In genomic region chr3:10341901-10342398, GRCh38 we compare ENCODE assay signal across 32 cellular contexts. TPM values are rescaled to one million over a fixed set of nuclear protein-coding genes. Genes with fewer than 3 reads are reported as not detected.
"Had no signal": no experiment of that assay in that cellular context is flagged by ENCODE, and none has a peak within 500 bp of the region (broad histone marks: within the 10 kb centered on the region; RNA-seq: fewer than 3 reads in every experiment).

No MANE protein-coding gene starts in this region.

- H3K27me3 ChIP-seq: left lung, neural progenitor cell, ovary, suprapubic skin, upper lobe of right lung, uterus had no signal

- H3K27ac Mint-ChIP-seq: mesothelial cell of epicardium; natural killer cell treated with Interleukin-12 subunit alpha and Interleukin-12 subunit beta and Interleukin-15 and Interleukin-18, amount 100 ng/mL, for 72 hours; neural progenitor cell had no signal

- H3K4me3 ChIP-seq: coronary artery, esophagus muscularis mucosa, gastroesophageal sphincter, heart left ventricle, left lung, mucosa of descending colon, neural progenitor cell, ovary, sigmoid colon, suprapubic skin, transverse colon, upper lobe of right lung, uterus had no signal

- DNase-seq: dermis blood vessel endothelial cell; effector memory CD4-positive, alpha-beta T cell; foreskin keratinocyte; hippocampal formation; left cardiac atrium; left lung; mesenchymal stem cell; mucosa of descending colon; naive B cell; nucleus accumbens; ovary; retina; sigmoid colon; stimulated activated naive CD4-positive, alpha-beta T cell; stimulated activated naive CD8-positive, alpha-beta T cell treated with anti-CD3 and anti-CD28 coated beads, Interleukin-15, amount 100 ng/mL, for 72 hours; transverse colon; upper lobe of right lung; uterus had no signal

- H3K4me3 Mint-ChIP-seq: mesothelial cell of epicardium; naive B cell; natural killer cell treated with Interleukin-12 subunit alpha and Interleukin-12 subunit beta and Interleukin-15 and Interleukin-18, amount 100 ng/mL, for 72 hours; neural progenitor cell; stimulated activated naive CD8-positive, alpha-beta T cell treated with anti-CD3 and anti-CD28 coated beads, Interleukin-15, amount 100 ng/mL, for 72 hours had no signal

- H3K9ac ChIP-seq: neural progenitor cell had no signal

- H3K9me3 Mint-ChIP-seq: mesothelial cell of epicardium; natural killer cell treated with Interleukin-12 subunit alpha and Interleukin-12 subunit beta and Interleukin-15 and Interleukin-18, amount 100 ng/mL, for 72 hours; neural progenitor cell; stimulated activated naive CD8-positive, alpha-beta T cell treated with anti-CD3 and anti-CD28 coated beads, Interleukin-15, amount 100 ng/mL, for 72 hours had no signal

- H3K36me3 ChIP-seq: esophagus muscularis mucosa, gastroesophageal sphincter, heart left ventricle, left lung, neural progenitor cell, ovary, sigmoid colon, suprapubic skin, transverse colon, upper lobe of right lung, uterus had no signal

- ATAC-seq: foreskin keratinocyte; gastroesophageal sphincter; heart left ventricle; left cardiac atrium; left lung; mucosa of descending colon; stimulated activated naive CD8-positive, alpha-beta T cell treated with anti-CD3 and anti-CD28 coated beads, Interleukin-15, amount 100 ng/mL, for 72 hours; upper lobe of right lung had no signal

- H3K36me3 Mint-ChIP-seq: mesothelial cell of epicardium; naive B cell; natural killer cell treated with Interleukin-12 subunit alpha and Interleukin-12 subunit beta and Interleukin-15 and Interleukin-18, amount 100 ng/mL, for 72 hours; neural progenitor cell had no signal

- H2AFZ ChIP-seq: neural progenitor cell had no signal

- H3K4me2 ChIP-seq: neural progenitor cell had no signal

- H3K27ac ChIP-seq: coronary artery, esophagus muscularis mucosa, foreskin keratinocyte, gastroesophageal sphincter, heart left ventricle, left lung, neural progenitor cell, ovary, sigmoid colon, suprapubic skin, transverse colon, upper lobe of right lung, uterus had no signal

- H3K4me1 ChIP-seq: foreskin keratinocyte, gastroesophageal sphincter, left lung, sigmoid colon, suprapubic skin, transverse colon, upper lobe of right lung, uterus had no signal

- H3K4me1 Mint-ChIP-seq: mesothelial cell of epicardium, neural progenitor cell had no signal

- H3K9me3 ChIP-seq: esophagus muscularis mucosa, gastroesophageal sphincter, heart left ventricle, left lung, mucosa of descending colon, ovary, sigmoid colon, suprapubic skin, transverse colon, upper lobe of right lung, uterus had no signal

RNA-seq across cellular contexts. Expression of gene GHRL, which starts 49.2 kb away (rescaled TPM):
- total RNA-seq: endothelial cell of umbilical vein, epithelial cell of proximal tubule, fibroblast of lung, foreskin keratinocyte, kidney epithelial cell, lower leg skin, pulmonary artery endothelial cell had no signal
- polyA plus RNA-seq: endothelial cell of umbilical vein, foreskin keratinocyte had no signal
